ENCODE assay signal across 8 cellular contexts in genomic region chr20:18056174-18057105, GRCh38. TPM values are rescaled to one million over a fixed set of nuclear protein-coding genes. Genes with fewer than 3 reads are reported as not detected.
DNase-seq lines count a peak whose midpoint lies in the region; ATAC-seq, FAIRE-seq and TF ChIP-seq lines count a peak whose summit lies in the region.

No MANE protein-coding gene starts in this region.

- H3K27ac ChIP-seq in CD8-positive, alpha-beta T cell (ENCODE audit: low read depth, low read length): no peak overlapping the region
- peak overlapping the region; percentile 86 to 95 (median 89) for H3K27ac ChIP-seq in stomach

- CTCF ChIA-PET in CD8-positive, alpha-beta T cell (lab: Charles Lee): no interaction called here

- H3K9me3 Mint-ChIP-seq in CD8-positive, alpha-beta T cell: no peaks in the 10 kb centered on the region
- H3K9me3 Mint-ChIP-seq in activated T-helper 2 cell treated with anti-CD3 and anti-CD28 coated beads, Interferon-gamma antibody, Interleukin-2, Interleukin-4, amounts not matched to agents 10 μg/mL and 5 μg/mL and 100 μg/mL, durations not matched to agents 14 hours and 24 hours and 36 hours: no peaks in the 10 kb centered on the region

- POLR2A ChIA-PET in CD8-positive, alpha-beta T cell (lab: Charles Lee): no interaction called here

- no peak for TF ChIP-seq EP300 in stomach (IDR thresholded peaks at IDR 0.05)

- no peak overlapping the region for H3K27ac Mint-ChIP-seq in CD8-positive, alpha-beta T cell
- H3K27ac Mint-ChIP-seq in activated T-helper 2 cell treated with anti-CD3 and anti-CD28 coated beads, Interferon-gamma antibody, Interleukin-2, Interleukin-4, amounts not matched to agents 10 μg/mL and 5 μg/mL and 100 μg/mL, durations not matched to agents 14 hours and 24 hours and 36 hours: no peak overlapping the region

- H3K27me3 ChIP-seq in CD8-positive, alpha-beta T cell (ENCODE audit: insufficient read depth, low read length): no peaks in the 10 kb centered on the region
- H3K27me3 ChIP-seq in stomach: peaks cover 9 to 90% (median 45%) of the 10 kb centered on the region in 3 donors

- TF ChIP-seq POLR2A in stomach (IDR thresholded peaks at IDR 0.05): no peak

- DNase-seq in CD8-positive, alpha-beta T cell: no peak
- DNase-seq in KBM-7 (peak; percentile 16), iPS-NIHi7 (ENCODE audit: extremely low spot score) (peak; percentile 58), stomach (peak; percentile 64), middle frontal gyrus (ENCODE audit: extremely low spot score, low spot score) (no peak), A172 (ENCODE audit: low spot score) (no peak), HTR-8/SVneo (ENCODE audit: insufficient read length, low spot score) (no peak)
- no peak for DNase-seq in activated T-helper 2 cell treated with anti-CD3 and anti-CD28 coated beads, Interferon-gamma antibody, Interleukin-2, Interleukin-4, amounts not matched to agents 10 μg/mL and 5 μg/mL and 100 μg/mL, durations not matched to agents 14 hours and 24 hours and 36 hours (ENCODE audit: low spot score)

- no peak for FAIRE-seq in HTR-8/SVneo (lab: Jason Lieb, UNC)

- peak overlapping the region; percentile 65 for H3K4me3 Mint-ChIP-seq in CD8-positive, alpha-beta T cell
- H3K4me3 Mint-ChIP-seq in activated T-helper 2 cell treated with anti-CD3 and anti-CD28 coated beads, Interferon-gamma antibody, Interleukin-2, Interleukin-4, amounts not matched to agents 10 μg/mL and 5 μg/mL and 100 μg/mL, durations not matched to agents 14 hours and 24 hours and 36 hours (ENCODE audit: low read depth): peak overlapping the region; percentile 58

- no peak overlapping the region for H3K4me3 ChIP-seq in CD8-positive, alpha-beta T cell (ENCODE audit: low read depth, low read length)
- peak overlapping the region; percentile 53 to 70 (median 62) for H3K4me3 ChIP-seq in stomach

- ATAC-seq in CD8-positive, alpha-beta T cell: no peak

- in situ Hi-C loops in KBM-7 (cut with MboI; ENCODE audit: low pct_unique_long_range_greater_than_20kb, low sequenced_read_pairs): no loop called here

- peaks cover 8% of the 10 kb centered on the region for H3K4me1 Mint-ChIP-seq in CD8-positive, alpha-beta T cell (ENCODE audit: low read depth)
- H3K4me1 Mint-ChIP-seq in activated T-helper 2 cell treated with anti-CD3 and anti-CD28 coated beads, Interferon-gamma antibody, Interleukin-2, Interleukin-4, amounts not matched to agents 10 μg/mL and 5 μg/mL and 100 μg/mL, durations not matched to agents 14 hours and 24 hours and 36 hours (ENCODE audit: low read depth): no peaks in the 10 kb centered on the region

- intact Hi-C loops in CD8-positive, alpha-beta T cell (cut with DNase I, micrococcal nuclease): no loop called here
- intact Hi-C loops in activated T-helper 2 cell treated with anti-CD3 and anti-CD28 coated beads, Interferon-gamma antibody, Interleukin-2, Interleukin-4, amounts not matched to agents 10 μg/mL and 5 μg/mL and 100 μg/mL, durations not matched to agents 14 hours and 24 hours and 36 hours (cut with micrococcal nuclease): no loop called here
- intact Hi-C loops in stomach (cut with DNase I; ENCODE audit: low total_unique reads): no loop called here

- no peaks in the 10 kb centered on the region for H3K36me3 ChIP-seq in CD8-positive, alpha-beta T cell (ENCODE audit: insufficient read depth, low read length)
- no peaks in the 10 kb centered on the region for H3K36me3 ChIP-seq in stomach

- peaks cover 59% of the 10 kb centered on the region for H3K27me3 Mint-ChIP-seq in CD8-positive, alpha-beta T cell (ENCODE audit: low read depth)
- peaks cover 63% of the 10 kb centered on the region for H3K27me3 Mint-ChIP-seq in activated T-helper 2 cell treated with anti-CD3 and anti-CD28 coated beads, Interferon-gamma antibody, Interleukin-2, Interleukin-4, amounts not matched to agents 10 μg/mL and 5 μg/mL and 100 μg/mL, durations not matched to agents 14 hours and 24 hours and 36 hours (ENCODE audit: low read depth)

- H3K4me1 ChIP-seq in CD8-positive, alpha-beta T cell (ENCODE audit: insufficient read depth, low read length): no peaks in the 10 kb centered on the region
- H3K4me1 ChIP-seq in stomach: peaks cover 40 to 67% (median 51%) of the 10 kb centered on the region in 4 donors

- WGBS in stomach, 5 donors: 1 to 3% (median 2%) methylated on average over 32 to 104 of the region's 104 CpGs

- no peak for TF ChIP-seq CTCF in CD8-positive, alpha-beta T cell (IDR thresholded peaks at IDR 0.05)
- no peak for TF ChIP-seq CTCF in stomach (IDR thresholded peaks at IDR 0.05)

- no peaks in the 10 kb centered on the region for H3K36me3 Mint-ChIP-seq in CD8-positive, alpha-beta T cell
- no peaks in the 10 kb centered on the region for H3K36me3 Mint-ChIP-seq in activated T-helper 2 cell treated with anti-CD3 and anti-CD28 coated beads, Interferon-gamma antibody, Interleukin-2, Interleukin-4, amounts not matched to agents 10 μg/mL and 5 μg/mL and 100 μg/mL, durations not matched to agents 14 hours and 24 hours and 36 hours (ENCODE audit: low read depth)

- H3K9me3 ChIP-seq in CD8-positive, alpha-beta T cell (ENCODE audit: low read length): no peaks in the 10 kb centered on the region
- H3K9me3 ChIP-seq in stomach: no peaks in the 10 kb centered on the region

RNA-seq across cellular contexts. Expression of gene OVOL2, which starts 1.3 kb away (rescaled TPM):
- not detected for total RNA-seq in CD8-positive, alpha-beta T cell
- total RNA-seq in activated T-helper 2 cell treated with anti-CD3 and anti-CD28 coated beads, Interferon-gamma antibody, Interleukin-2, Interleukin-4, amounts not matched to agents 10 μg/mL and 5 μg/mL and 100 μg/mL, durations not matched to agents 14 hours and 24 hours and 36 hours: not detected in 2 replicates
- 10 to 100 TPM; 10.7 to 58.3 (median 27.2) TPM for total RNA-seq in stomach
- 10 to 100 TPM in 1 of 3 donors, 1 to 10 TPM in 2; 5.0 to 16.0 (median 8.5) TPM for polyA plus RNA-seq in stomach
- total RNA-seq in A172 (2014; rRNA removed; shearing (Covaris generic)): not detected in 2 replicates

Comparison
In these comparisons a context has a peak if more than half of its experiments do, and no peak if none do; other contexts are left out.
1. DNase-seq: peak in KBM-7 (single experiment), iPS-NIHi7 (single experiment) and stomach (single experiment); none in CD8-positive, alpha-beta T cell (0 of 7), activated T-helper 2 cell treated with anti-CD3 and anti-CD28 coated beads, Interferon-gamma antibody, Interleukin-2, Interleukin-4, amounts not matched to agents 10 μg/mL and 5 μg/mL and 100 μg/mL, durations not matched to agents 14 hours and 24 hours and 36 hours (single experiment), middle frontal gyrus (single experiment), A172 (single experiment) and HTR-8/SVneo (single experiment).
2. RNA of gene OVOL2, which starts 1.3 kb away (total RNA-seq): 10.7 to 58.3 TPM in stomach; not detected in CD8-positive, alpha-beta T cell, not detected in activated T-helper 2 cell treated with anti-CD3 and anti-CD28 coated beads, Interferon-gamma antibody, Interleukin-2, Interleukin-4, amounts not matched to agents 10 μg/mL and 5 μg/mL and 100 μg/mL, durations not matched to agents 14 hours and 24 hours and 36 hours and not detected in A172; every median in the first group is over 10 times any median in the second.